In the genomic region with DNA sequence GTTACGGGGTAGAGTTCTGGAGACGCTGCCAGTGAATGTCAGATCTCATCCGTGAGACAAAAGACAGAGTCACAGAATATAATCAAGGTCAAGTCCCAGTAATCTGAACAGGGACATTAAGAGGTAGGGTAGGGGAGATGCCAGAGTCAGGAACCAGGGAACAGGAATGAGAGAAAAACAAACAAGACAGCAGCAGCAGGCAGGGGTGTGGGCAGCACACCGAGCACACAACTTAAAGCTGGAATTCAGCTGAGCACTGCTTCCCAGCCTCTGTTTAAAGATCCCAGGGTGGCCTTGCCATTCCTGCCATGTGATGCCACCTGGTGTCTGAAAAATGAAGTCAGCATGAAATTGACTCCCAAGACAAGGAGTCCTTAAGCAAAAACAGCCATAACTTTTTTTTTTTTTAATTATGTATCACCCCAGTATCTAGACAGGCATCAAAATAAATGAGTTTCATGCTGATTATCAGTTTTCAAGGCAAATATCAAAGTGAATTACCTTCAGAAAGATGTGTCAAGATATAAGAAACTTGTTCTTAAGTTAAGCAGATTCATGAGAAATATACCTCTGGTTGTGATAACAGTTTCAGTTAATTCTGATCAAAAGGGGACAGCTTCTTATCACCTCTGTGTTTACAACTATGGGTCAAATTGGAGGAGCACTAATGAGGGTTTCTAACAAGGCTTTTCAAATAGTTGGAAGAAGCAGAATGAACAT, we compare ENCODE assay signal across 8 cellular contexts.
A peak's percentile ranks its signal among the peaks of the same experiment; 100 is the strongest.
DNase-seq lines count a peak whose midpoint lies in the region; ATAC-seq and TF ChIP-seq lines count a peak whose summit lies in the region.

No MANE protein-coding gene starts in this region.

- no peak for ATAC-seq in activated CD8-positive, alpha-beta T cell treated with anti-CD3 and anti-CD28 coated beads for 36 hours
- ATAC-seq in HG03108 (IDR thresholded peaks at IDR 0.05; ENCODE audit: unreplicated experiment) (no peak), HG02938 (IDR thresholded peaks at IDR 0.05; ENCODE audit: unreplicated experiment) (no peak)

- H3K4me3 Mint-ChIP-seq in activated CD8-positive, alpha-beta T cell treated with anti-CD3 and anti-CD28 coated beads for 36 hours, result no peak overlapping the region

- H3K9me2 ChIP-seq in GM23248 (ENCODE audit: insufficient read depth), result no peaks in the 10 kb centered on the region

- no peaks in the 10 kb centered on the region for H3K79me2 ChIP-seq in GM23248 (ENCODE audit: insufficient read depth)

- no peaks in the 10 kb centered on the region for H3F3A ChIP-seq in GM23248 (ENCODE audit: insufficient read depth)

- H3K9ac ChIP-seq in GM23248, result no peak overlapping the region

- H3K4me2 ChIP-seq in GM23248 (ENCODE audit: unreplicated experiment), result no peak overlapping the region

- DNase-seq in DMS 273 treated with DMSO at 0.1 percent for 48 hours (lab: John Stamatoyannopoulos, UW) (peak; percentile 49), GM23248 (peak; percentile 87), NCI-H2081 treated with DMSO at 0.1 percent for 48 hours (lab: John Stamatoyannopoulos, UW) (peak; percentile 27), head of caudate nucleus (peak; percentile 11 to 81 (median 58)), putamen (ENCODE audit: low spot score) (peak; percentile 48)
- peak; percentile 38 for DNase-seq in activated CD8-positive, alpha-beta T cell treated with anti-CD3 and anti-CD28 coated beads for 36 hours

- H3K27ac ChIP-seq in GM23248, result no peak overlapping the region

- H2AFZ ChIP-seq in GM23248, result no peak overlapping the region; the same call in 1 of the 2 replicates

- no peaks in the 10 kb centered on the region for H3K4me1 Mint-ChIP-seq in activated CD8-positive, alpha-beta T cell treated with anti-CD3 and anti-CD28 coated beads for 36 hours (ENCODE audit: low read depth)

- no peak overlapping the region for H3K27ac Mint-ChIP-seq in activated CD8-positive, alpha-beta T cell treated with anti-CD3 and anti-CD28 coated beads for 36 hours

- H3K27me3 ChIP-seq in GM23248 (replicated peaks; ENCODE audit: insufficient read depth), result no peaks in the 10 kb centered on the region

- H3K4me1 ChIP-seq in GM23248 (ENCODE audit: insufficient read depth), result no peaks in the 10 kb centered on the region

- no peaks in the 10 kb centered on the region for H3K9me3 Mint-ChIP-seq in activated CD8-positive, alpha-beta T cell treated with anti-CD3 and anti-CD28 coated beads for 36 hours

- in situ Hi-C loops in GM23248 (cut with MboI), result loop anchor here (10.0 kb wide), 1 partner anchor 520 kb away; no protein-coding TSS in a partner anchor

- no peaks in the 10 kb centered on the region for H4K20me1 ChIP-seq in GM23248 (ENCODE audit: insufficient read depth)

- CTCF ChIA-PET in activated CD8-positive, alpha-beta T cell treated with anti-CD3 and anti-CD28 coated beads for 36 hours (lab: Charles Lee), result interaction anchor here (0.6 to 1.9 kb wide), 6 partner anchors 9 to 443 kb away, joined by 3 to 8 read pairs (median 4); no protein-coding TSS in a partner anchor

- peaks cover 1% of the 10 kb centered on the region for H3K36me3 Mint-ChIP-seq in activated CD8-positive, alpha-beta T cell treated with anti-CD3 and anti-CD28 coated beads for 36 hours (ENCODE audit: low read depth)

- TF ChIP-seq CTCF in activated CD8-positive, alpha-beta T cell treated with anti-CD3 and anti-CD28 coated beads for 36 hours (IDR thresholded peaks at IDR 0.05), result peak; percentile 49

- WGBS in GM23248 (ENCODE audit: low coverage in 1 of 2, low lambda C conversion rate in 2 of 2, missing lambda C conversion rate in 2 of 2), 2 experiments, result 64 to 71% methylated on average over 4 of the region's 4 CpGs

- no peak overlapping the region for H3K4me3 ChIP-seq in GM23248

- no peaks in the 10 kb centered on the region for H3K9me3 ChIP-seq in GM23248 (ENCODE audit: low read depth)

- POLR2A ChIA-PET in activated CD8-positive, alpha-beta T cell treated with anti-CD3 and anti-CD28 coated beads for 36 hours (lab: Charles Lee), result no interaction called here

- intact Hi-C loops in activated CD8-positive, alpha-beta T cell treated with anti-CD3 and anti-CD28 coated beads for 36 hours (cut with micrococcal nuclease), result loop anchor here (10.0 kb wide), 2 partner anchors 210 to 520 kb away; no protein-coding TSS in a partner anchor
- intact Hi-C loops in head of caudate nucleus (cut with DNase I), result no loop called here

- H3K36me3 ChIP-seq in GM23248 (ENCODE audit: low read depth), result no peaks in the 10 kb centered on the region

- no peaks in the 10 kb centered on the region for H3K27me3 Mint-ChIP-seq in activated CD8-positive, alpha-beta T cell treated with anti-CD3 and anti-CD28 coated beads for 36 hours

Comparison
In these comparisons a context has a peak if more than half of its experiments do, and no peak if none do; other contexts are left out.
1. DNase-seq: peak in every context shown above with its lines; median percentile 87 in GM23248; 58 in head of caudate nucleus; 49 in DMS 273 treated with DMSO at 0.1 percent for 48 hours; 48 in putamen; 38 in activated CD8-positive, alpha-beta T cell treated with anti-CD3 and anti-CD28 coated beads for 36 hours; 27 in NCI-H2081 treated with DMSO at 0.1 percent for 48 hours.